8 cellular contexts compared by ENCODE assay signal in the genomic region with DNA sequence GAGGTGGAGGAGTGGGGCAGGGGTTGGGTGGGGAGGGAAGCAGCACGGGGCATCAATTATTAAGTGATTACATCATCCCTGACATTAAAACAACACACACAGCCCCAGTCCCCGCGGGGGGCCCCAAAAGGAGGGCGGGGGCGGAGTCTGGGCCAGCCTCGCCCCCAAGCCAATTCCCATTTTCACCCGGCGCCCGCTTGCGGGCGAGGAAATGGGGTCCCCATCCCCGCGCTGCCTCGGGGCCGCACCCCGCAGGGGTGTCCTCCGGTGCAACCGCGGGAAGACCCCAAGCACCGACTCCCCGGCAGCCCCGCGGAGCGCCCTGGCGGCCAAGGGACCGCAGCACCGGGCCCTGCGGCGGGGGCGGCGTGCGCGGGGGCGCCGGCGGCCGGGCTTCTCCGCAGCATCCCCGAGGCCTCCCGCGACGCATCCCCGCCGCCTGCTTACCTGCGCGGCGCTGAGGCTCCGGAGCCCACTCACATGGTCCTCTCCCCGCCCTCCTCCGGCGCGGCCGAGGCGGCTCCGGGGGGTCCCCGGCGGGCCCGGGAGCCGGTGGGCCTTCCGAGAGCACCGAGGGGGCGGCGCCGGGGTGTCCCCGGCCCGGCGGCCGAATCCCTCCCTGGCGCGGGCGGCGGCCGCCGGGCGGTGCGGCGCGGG. TPM values are rescaled to one million over a fixed set of nuclear protein-coding genes. Genes with fewer than 3 reads are reported as not detected.
DNase-seq lines count a peak whose midpoint lies in the region; ATAC-seq, FAIRE-seq and TF ChIP-seq lines count a peak whose summit lies in the region.

No MANE protein-coding gene starts in this region.

- peaks cover 55% of the 10 kb centered on the region for H3K79me2 ChIP-seq in GM12878 (ENCODE audit: control insufficient read depth, insufficient read depth, low read length)

- SMC1A ChIA-PET in GM12878 (lab: Charles Lee; ENCODE audit: uncharacterized antibody, unreplicated experiment) = interaction anchor here (0.9 to 9.5 kb wide), 16 partner anchors 17 to 382 kb away, joined by 3 to 65 read pairs (median 4); no protein-coding TSS in a partner anchor

- FAIRE-seq in A549 (lab: Jason Lieb, UNC) = no peak
- no peak for FAIRE-seq in GM12878 (lab: Jason Lieb, UNC)

- no peaks in the 10 kb centered on the region for H3K27me3 Mint-ChIP-seq in T-helper 2 cell treated with Interferon-gamma antibody and Interleukin-4, amounts not matched to agents 5 μg/mL and 100 μg/mL, for 36 hours (ENCODE audit: low read depth)

- peaks cover 0 to 3% of the 10 kb centered on the region in 2 experiments; a peak in 1 of 4 replicates for H3K36me3 ChIP-seq in GM12878 (ENCODE audit: control insufficient read depth in 2 of 2, insufficient read depth in 2 of 2, low read length in 1 of 2)

- H2AFZ ChIP-seq in GM12878 (ENCODE audit: control insufficient read depth, low read depth, low read length) = peak overlapping the region; percentile 57; the same call in 1 of the 2 replicates

- intact Hi-C loops in GM12878 (cut with micrococcal nuclease; ENCODE audit: unreplicated experiment) = loop anchor here (1.0 to 5.0 kb wide), 9 partner anchors 28 to 171 kb away; no protein-coding TSS in a partner anchor

- no peaks in the 10 kb centered on the region for H3K27me3 ChIP-seq in GM12878 (replicated peaks in 1 of 2; ENCODE audit: control insufficient read depth in 2 of 2, insufficient read depth in 2 of 2, low read length in 1 of 2)

- H3K4me3 ChIP-seq in A549 = peak overlapping the region; percentile 77
- H3K4me3 ChIP-seq in GM12878 = peak overlapping the region; percentile 98

- in situ Hi-C loops in GM12878 (cut with MboI) = no loop called here

- H4K20me1 ChIP-seq in GM12878 (ENCODE audit: control insufficient read depth, insufficient read depth) = no peaks in the 10 kb centered on the region

- H3K9ac ChIP-seq in GM12878 (ENCODE audit: control insufficient read depth, insufficient read depth, low read length) = peak overlapping the region; percentile 66

- POLR2A ChIA-PET in A549 (lab: Yijun Ruan, JAX) = no interaction called here
- POLR2A ChIA-PET in GM12878 (lab: Charles Lee) = interaction anchor here (0.8 to 1.3 kb wide), 7 partner anchors 27 to 130 kb away, joined by 3 to 5 read pairs (median 3); no protein-coding TSS in a partner anchor

- peaks cover 6% of the 10 kb centered on the region for H3K36me3 Mint-ChIP-seq in T-helper 2 cell treated with Interferon-gamma antibody and Interleukin-4, amounts not matched to agents 5 μg/mL and 100 μg/mL, for 36 hours (ENCODE audit: low read depth)

- peak overlapping the region; percentile 92 for H3K27ac Mint-ChIP-seq in T-helper 2 cell treated with Interferon-gamma antibody and Interleukin-4, amounts not matched to agents 5 μg/mL and 100 μg/mL, for 36 hours

- 0% methylated on average over 10 of the region's 78 CpGs for WGBS in A549 (ENCODE audit: missing lambda C conversion rate)
- 1% methylated on average over 60 of the region's 78 CpGs for WGBS in GM12878 (ENCODE audit: insufficient coverage, insufficient replicate concordance, low lambda C conversion rate, missing lambda C conversion rate)

- peak overlapping the region; percentile 95 for H3K4me3 Mint-ChIP-seq in T-helper 2 cell treated with Interferon-gamma antibody and Interleukin-4, amounts not matched to agents 5 μg/mL and 100 μg/mL, for 36 hours

- DNase-seq in A549 (ENCODE audit: low read depth in 1 of 2, low spot score in 1 of 2) (no peak), GM12878 (ENCODE audit: low read depth, low spot score) (no peak), iPS-NIHi11 (ENCODE audit: low spot score) (peak; percentile 59), NCI-H187 (lab: John Stamatoyannopoulos, UW) (no peak)
- peak; percentile 65 for DNase-seq in T-helper 2 cell treated with Interferon-gamma antibody and Interleukin-4, amounts not matched to agents 5 μg/mL and 100 μg/mL, for 36 hours (ENCODE audit: low spot score)
- DNase-seq in stimulated activated CD4-positive, alpha-beta T cell treated with anti-CD3 and anti-CD28 coated beads, Interleukin-12 subunit alpha, Interleukin-12 subunit beta, amount 100 ng/mL, for 4 hours = peak; percentile 62

- TF ChIP-seq EP300 in A549 (IDR thresholded peaks at IDR 0.05) = no peak
- TF ChIP-seq EP300 in GM12878 (IDR thresholded peaks at IDR 0.05; ENCODE audit: borderline replicate concordance in 1 of 2, control insufficient read depth in 1 of 2, low read depth in 2 of 2, low read length in 2 of 2) = no peak

- H3K4me2 ChIP-seq in A549 (peak overlapping the region; percentile 96), GM12878 (ENCODE audit: control insufficient read depth, insufficient read depth) (peak overlapping the region; percentile 9; the same call in 1 of the 2 replicates)

- CTCF ChIA-PET in A549 (lab: Yijun Ruan, JAX) (no interaction called here), GM12878 (lab: Yijun Ruan, JAX) (interaction anchor here (0.9 to 1.5 kb wide), 4 partner anchors 27 to 91 kb away, joined by 3 to 4 read pairs (median 3); no protein-coding TSS in a partner anchor)

- TF ChIP-seq POLR2A in A549 (IDR thresholded peaks at IDR 0.05; ENCODE audit: low read length) = no peak
- no peak; the same call in 1 of the 2 replicates for TF ChIP-seq POLR2A in GM12878 (IDR thresholded peaks at IDR 0.05; ENCODE audit: low read depth, low read length)

- no peaks in the 10 kb centered on the region for H3K4me1 ChIP-seq in A549
- H3K4me1 ChIP-seq in GM12878 (ENCODE audit: control insufficient read depth, insufficient read depth, low read length) = peaks cover 5% of the 10 kb centered on the region

- peak in 1 of 2 experiments; percentile 41; a peak in 3 of 6 replicates for ATAC-seq in A549
- ATAC-seq in GM19043 (IDR thresholded peaks at IDR 0.05; ENCODE audit: low read depth, unreplicated experiment) = peak; percentile 13
- ATAC-seq in HG03432 (IDR thresholded peaks at IDR 0.05; ENCODE audit: unreplicated experiment) = peak; percentile 23
- peak; percentile 15 for ATAC-seq in GM12878

- TF ChIP-seq RAD21 in A549 (conservative IDR thresholded peaks at IDR 0.05 in 1 of 2, IDR thresholded peaks at IDR 0.05 in 1 of 2) (no peak), GM12878 (IDR thresholded peaks at IDR 0.05; ENCODE audit: insufficient read depth, low read depth, low read length) (0 out of 2 replicates have a peak, but pooled peaks have one; percentile 14)

- H3K27ac ChIP-seq in A549 = peak overlapping the region; percentile 28 to 87; a peak in 5 of 6 replicates
- peak overlapping the region; percentile 70 for H3K27ac ChIP-seq in GM12878 (ENCODE audit: control insufficient read depth, insufficient read depth)

- TF ChIP-seq CTCF in A549 (IDR thresholded peaks at IDR 0.05) (no peak), GM12878 (IDR thresholded peaks at IDR 0.05 in 2 of 3, conservative IDR thresholded peaks at IDR 0.05 in 1 of 3; ENCODE audit: control insufficient read depth in 2 of 3, extremely low read depth in 1 of 3, insufficient read depth in 1 of 3, low read depth in 3 of 3, low read length in 3 of 3) (peak in 1 of 3 experiments; percentile 4; a peak in 1 of 6 replicates)

- BruUV-seq in GM12878 (replicated peaks; lab: Mats Ljungman, UMichigan) = no TSS peak

- RAD21 ChIA-PET in GM12878 (lab: Charles Lee; ENCODE audit: unreplicated experiment) = interaction anchor here (0.6 to 4.7 kb wide), 19 partner anchors 8 to 231 kb away, joined by 3 to 49 read pairs (median 5); no protein-coding TSS in a partner anchor

- peaks cover 38% of the 10 kb centered on the region for H3K4me1 Mint-ChIP-seq in T-helper 2 cell treated with Interferon-gamma antibody and Interleukin-4, amounts not matched to agents 5 μg/mL and 100 μg/mL, for 36 hours (ENCODE audit: low read depth)

- no peaks in the 10 kb centered on the region for H3K9me3 ChIP-seq in A549
- H3K9me3 ChIP-seq in GM12878 (replicated peaks; ENCODE audit: control insufficient read depth, insufficient read depth, low read length) = no peaks in the 10 kb centered on the region

- H3K9me3 Mint-ChIP-seq in T-helper 2 cell treated with Interferon-gamma antibody and Interleukin-4, amounts not matched to agents 5 μg/mL and 100 μg/mL, for 36 hours = no peaks in the 10 kb centered on the region

TF ChIP-seq in A549, 52 proteins besides CTCF, POLR2A, EP300 and RAD21:
- 0 out of 2 replicates have a peak, but pooled peaks have one; percentile 41 for TF ChIP-seq RNF2 (IDR thresholded peaks at IDR 0.05; ENCODE audit: borderline replicate concordance, low read depth)
- no peak for TF ChIP-seq MYC (IDR thresholded peaks at IDR 0.05; ENCODE audit: borderline replicate concordance, low read length)

RNA-seq across cellular contexts. Expression of gene FYN, which starts 0.6 kb away (rescaled TPM):
- 3.1 and 3.5 TPM in 2 replicates for polyA plus RNA-seq in A549 (2011; rRNA removed)
- 2.3 and 2.5 TPM in 2 replicates for polyA plus RNA-seq in A549 (2012; cell fraction: cytosol; rRNA removed)
- 1.8 and 2.6 TPM in 2 replicates for polyA plus RNA-seq in A549 (2012; cell fraction: nucleus; rRNA removed)
- 3.7 to 5.8 TPM (median 5.1 TPM) in 3 replicates for polyA plus RNA-seq in A549 (2017; fragmentation: RNase III; extraction: RNeasy Plus Mini Kit Qiagen cat#74134 plus additional on column Dnase treatment)
- polyA minus RNA-seq in A549 (2011; rRNA and poly(A)+ RNA removed) = 1.6 and 3.4 TPM in 2 replicates
- total RNA-seq in GM12878 (2013; cell fraction: nucleolus; rRNA removed) = 396 and 420 TPM in 2 replicates
- total RNA-seq in GM12878 (2014; rRNA removed) = 174 and 176 TPM in 2 replicates
- 117 and 122 TPM in 2 replicates for total RNA-seq in GM12878 (2014; rRNA removed; fragmentation: Illumina TruSeq; extraction: Trizol)
- total RNA-seq in GM12878 (2021) = 159 and 167 TPM in 2 replicates
- 42.2 TPM for polyA plus RNA-seq in GM12878 (2011; ENCODE audit: low read depth)
- 243 and 247 TPM in 2 replicates for polyA plus RNA-seq in GM12878 (2011; rRNA removed)
- 287 and 300 TPM in 2 replicates for polyA plus RNA-seq in GM12878 (2011; cell fraction: cytosol; rRNA removed)
- polyA plus RNA-seq in GM12878 (2011; cell fraction: nucleus; rRNA removed) = 483 and 489 TPM in 2 replicates
- 64.5 and 80.5 TPM in 2 replicates for polyA plus RNA-seq in GM12878 (2012)
- polyA plus RNA-seq in GM12878 (2014; fragmentation: Illumina TruSeq; extraction: Trizol) = 152 and 192 TPM in 2 replicates
- 10 to 100 TPM; 51.4 to 55.1 TPM for polyA plus RNA-seq in GM12878 (2014; fragmentation: Nextera tagmentation; extraction: Ambion mirVana)
- polyA plus RNA-seq in GM12878 (2014; rRNA removed) = 171 and 228 TPM in 2 replicates
- polyA plus RNA-seq in GM12878 (2016; fragmentation: Nextera tagmentation; extraction: Ambion mirVana) = 10 to 100 TPM; 54.0 to 71.1 TPM
- polyA minus RNA-seq in GM12878 (2011; rRNA and poly(A)+ RNA removed) = 353 and 414 TPM in 2 replicates
- polyA minus RNA-seq in GM12878 (2011; cell fraction: cytosol; rRNA and poly(A)+ RNA removed) = 75.5 and 105 TPM in 2 replicates
- polyA minus RNA-seq in GM12878 (2011; cell fraction: nucleus; rRNA and poly(A)+ RNA removed) = 237 and 331 TPM in 2 replicates

Comparison
In these comparisons a context has a peak if more than half of its experiments do, and no peak if none do; other contexts are left out.
1. DNase-seq: peak in T-helper 2 cell treated with Interferon-gamma antibody and Interleukin-4, amounts not matched to agents 5 μg/mL and 100 μg/mL, for 36 hours (single experiment), iPS-NIHi11 (single experiment) and stimulated activated CD4-positive, alpha-beta T cell treated with anti-CD3 and anti-CD28 coated beads, Interleukin-12 subunit alpha, Interleukin-12 subunit beta, amount 100 ng/mL, for 4 hours (single experiment); none in A549 (0 of 2), GM12878 (single experiment) and NCI-H187 (0 of 2).
2. RNA of gene FYN, which starts 0.6 kb away (polyA plus RNA-seq): 42.2 to 489 TPM in GM12878; 1.8 to 5.8 TPM in A549; every median in the first group is over 4 times any median in the second.
3. Of the 24 proteins assayed by ChIP-seq in both GM12878 and A549: peak only in GM12878: RAD21; only in A549: none; in both: none; in neither: 21; mixed calls (peak in some experiments, not most) for 2.